Comparison of ENCODE assay signal across 28 cellular contexts in the genomic region with DNA sequence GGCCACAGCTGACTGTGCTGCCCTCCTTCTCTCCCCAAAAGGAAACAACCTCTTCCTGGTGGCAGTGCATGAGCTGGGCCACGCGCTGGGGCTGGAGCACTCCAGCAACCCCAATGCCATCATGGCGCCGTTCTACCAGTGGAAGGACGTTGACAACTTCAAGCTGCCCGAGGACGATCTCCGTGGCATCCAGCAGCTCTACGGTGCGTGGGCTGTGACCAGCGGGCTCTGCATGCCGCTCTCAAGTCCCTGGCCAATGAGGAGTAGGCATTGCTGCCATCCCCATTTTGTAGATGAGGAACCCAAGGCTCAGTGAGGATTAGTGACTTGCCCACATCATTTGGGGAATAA.
"Had no signal": no experiment of that assay in that cellular context is flagged by ENCODE, and none has a peak within 500 bp of the region (broad histone marks: within the 10 kb centered on the region; RNA-seq: fewer than 3 reads in every experiment).

No MANE protein-coding gene starts in this region.

- H3K9ac ChIP-seq: neural progenitor cell had no signal

- FAIRE-seq: islet of Langerhans, pancreas, urothelium cell line had no signal

- H3K27me3 ChIP-seq: neural progenitor cell, pancreas, stomach, testis, thyroid gland, transverse colon, upper lobe of left lung had no signal

- H3K9me3 Mint-ChIP-seq: immature natural killer cell; mesothelial cell of epicardium; naive B cell; natural killer cell; neural progenitor cell; stimulated activated naive B cell treated with anti-CD40 and anti-IgM and Interleukin-4, amounts not matched to agents 10 μg/mL and 1 μg/mL and 100 μg/mL, for 72 hours had no signal

- H3K27ac ChIP-seq: left ventricle myocardium inferior, neural progenitor cell, pancreas, prostate gland, skin epidermis, stomach, testis, transverse colon, upper lobe of left lung had no signal

- H3K27ac Mint-ChIP-seq: immature natural killer cell; mesothelial cell of epicardium; naive B cell; natural killer cell; neural progenitor cell; stimulated activated naive B cell treated with anti-CD40 and anti-IgM and Interleukin-4, amounts not matched to agents 10 μg/mL and 1 μg/mL and 100 μg/mL, for 72 hours had no signal

- ATAC-seq: natural killer cell; pancreas; right cardiac atrium; sciatic nerve; stimulated activated naive B cell treated with anti-CD40 and anti-IgM and Interleukin-4, amounts not matched to agents 10 μg/mL and 1 μg/mL and 100 μg/mL, for 72 hours; stimulated activated naive CD8-positive, alpha-beta T cell treated with anti-CD3 and anti-CD28 coated beads, Interleukin-15, Interleukin-2, amounts not matched to agents 100 U/mL and 50 U/mL, for 24 hours had no signal

- H3K4me2 ChIP-seq: neural progenitor cell had no signal

- H3K27me3 Mint-ChIP-seq: naive B cell had no signal

- H3K9me3 ChIP-seq: left ventricle myocardium inferior, pancreas, prostate gland, stomach, testis, thyroid gland, transverse colon, upper lobe of left lung had no signal

- H3K36me3 Mint-ChIP-seq: immature natural killer cell; naive B cell; natural killer cell; neural progenitor cell; stimulated activated naive B cell treated with anti-CD40 and anti-IgM and Interleukin-4, amounts not matched to agents 10 μg/mL and 1 μg/mL and 100 μg/mL, for 72 hours had no signal

- H3K4me3 Mint-ChIP-seq: immature natural killer cell; mesothelial cell of epicardium; naive B cell; natural killer cell; neural progenitor cell; stimulated activated naive B cell treated with anti-CD40 and anti-IgM and Interleukin-4, amounts not matched to agents 10 μg/mL and 1 μg/mL and 100 μg/mL, for 72 hours had no signal

- H3K4me3 ChIP-seq: left ventricle myocardium inferior, lung, neural progenitor cell, pancreas, prostate gland, skin epidermis, stomach, testis, thyroid gland, transverse colon, upper lobe of left lung had no signal

- H3K36me3 ChIP-seq: neural progenitor cell, prostate gland had no signal

- H2AFZ ChIP-seq: neural progenitor cell had no signal

- H3K4me1 Mint-ChIP-seq: immature natural killer cell; mesothelial cell of epicardium; naive B cell; natural killer cell; neural progenitor cell; stimulated activated naive B cell treated with anti-CD40 and anti-IgM and Interleukin-4, amounts not matched to agents 10 μg/mL and 1 μg/mL and 100 μg/mL, for 72 hours had no signal

- DNase-seq: hypothalamus; immature natural killer cell; left ventricle myocardium inferior; mesendoderm; naive B cell; natural killer cell; retina; right cardiac atrium; stimulated activated CD4-positive, alpha-beta T cell treated with anti-CD3 and anti-CD28 coated beads, Interleukin-12 subunit alpha, Interleukin-12 subunit beta, amount 100 ng/mL, for 4 hours; stimulated activated CD4-positive, alpha-beta T cell treated with anti-CD3 and anti-CD28 coated beads, Interleukin-15, amount 100 ng/mL, for 24 hours; stimulated activated CD4-positive, alpha-beta T cell treated with anti-CD3 and anti-CD28 coated beads, Interleukin-2, amount 100 ng/mL, for 24 hours; stimulated activated CD4-positive, alpha-beta T cell treated with anti-CD3 and anti-CD28 coated beads, Interleukin-4, amount 100 ng/mL, for 1 hour; stimulated activated naive B cell treated with anti-CD40 and anti-IgM and Interleukin-4, amounts not matched to agents 10 μg/mL and 1 μg/mL and 100 μg/mL, for 72 hours; stimulated activated naive CD8-positive, alpha-beta T cell treated with anti-CD3 and anti-CD28 coated beads, Interleukin-15, Interleukin-2, amounts not matched to agents 100 U/mL and 50 U/mL, for 24 hours; stomach; testis; thyroid gland; transverse colon had no signal

- H3K4me1 ChIP-seq: neural progenitor cell, pancreas, prostate gland, transverse colon, upper lobe of left lung had no signal
